ENCODE assay signal across 10 cellular contexts in genomic region chr17:81978901-81979298, GRCh38. TPM values are rescaled to one million over a fixed set of nuclear protein-coding genes. Genes with fewer than 3 reads are reported as not detected.
DNase-seq lines count a peak whose midpoint lies in the region; ATAC-seq and TF ChIP-seq lines count a peak whose summit lies in the region.
"Had no signal": no experiment of that assay in that cellular context is flagged by ENCODE, and none has a peak within 500 bp of the region (broad histone marks: within the 10 kb centered on the region; RNA-seq: fewer than 3 reads in every experiment).

No MANE protein-coding gene starts in this region.

- peak overlapping the region; percentile 67 for H3K4me3 Mint-ChIP-seq in T-helper 1 cell treated with Interleukin-12 subunit alpha and Interleukin-12 subunit beta and Interleukin-4 antibody, amounts not matched to agents 30 μg/mL and 1 μg/mL, for 36 hours

- DNase-seq in T-helper 1 cell, result no peak
- DNase-seq in RWPE1 (ENCODE audit: low spot score), result no peak
- no peak for DNase-seq in epithelial cell of proximal tubule (ENCODE audit: low read depth)
- no peak for DNase-seq in right cardiac atrium
- DNase-seq in NCI-H345 (lab: John Stamatoyannopoulos, UW), result no peak
- DNase-seq: activated CD4-positive, CD25-positive, alpha-beta regulatory T cell had no signal

- peaks cover 3% of the 10 kb centered on the region for H3K9me3 Mint-ChIP-seq in T-helper 1 cell treated with Interleukin-12 subunit alpha and Interleukin-12 subunit beta and Interleukin-4 antibody, amounts not matched to agents 30 μg/mL and 1 μg/mL, for 36 hours

- peak overlapping the region; percentile 69 for H3K27ac Mint-ChIP-seq in T-helper 1 cell treated with Interleukin-12 subunit alpha and Interleukin-12 subunit beta and Interleukin-4 antibody, amounts not matched to agents 30 μg/mL and 1 μg/mL, for 36 hours

- H3K9me3 ChIP-seq in skeletal muscle satellite cell (replicated peaks; ENCODE audit: low read length) (no peaks in the 10 kb centered on the region), right cardiac atrium (ENCODE audit: control insufficient read depth, low read length) (no peaks in the 10 kb centered on the region)

- H3K27me3 ChIP-seq in skeletal muscle satellite cell (ENCODE audit: control insufficient read depth, insufficient read depth, low read length), result no peaks in the 10 kb centered on the region
- no peaks in the 10 kb centered on the region for H3K27me3 ChIP-seq in right cardiac atrium (ENCODE audit: control insufficient read depth, insufficient read depth)

- H3K36me3 ChIP-seq in skeletal muscle satellite cell (ENCODE audit: insufficient read depth, low read length), result peaks cover 9% of the 10 kb centered on the region

- 89% methylated on average over 8 of the region's 8 CpGs for WGBS in right cardiac atrium

- H3K27me3 Mint-ChIP-seq in T-helper 1 cell treated with Interleukin-12 subunit alpha and Interleukin-12 subunit beta and Interleukin-4 antibody, amounts not matched to agents 30 μg/mL and 1 μg/mL, for 36 hours (ENCODE audit: low read depth), result peaks cover 3% of the 10 kb centered on the region

- H3K4me2 ChIP-seq in skeletal muscle satellite cell (ENCODE audit: low read length), result peak overlapping the region; percentile 94

- H3K4me1 Mint-ChIP-seq in T-helper 1 cell treated with Interleukin-12 subunit alpha and Interleukin-12 subunit beta and Interleukin-4 antibody, amounts not matched to agents 30 μg/mL and 1 μg/mL, for 36 hours (ENCODE audit: low read depth), result peaks cover 30% of the 10 kb centered on the region

- CTCF ChIA-PET in RWPE1 (lab: Yijun Ruan, JAX), result no interaction called here

- peaks cover 13% of the 10 kb centered on the region for H3K4me1 ChIP-seq in skeletal muscle satellite cell (ENCODE audit: control insufficient read depth, insufficient read depth, low read length)
- no peaks in the 10 kb centered on the region for H3K4me1 ChIP-seq in right cardiac atrium (ENCODE audit: control insufficient read depth, insufficient read depth, low read length)

- TF ChIP-seq CTCF in RWPE1 (conservative IDR thresholded peaks at IDR 0.05; ENCODE audit: low read depth) (no peak), epithelial cell of proximal tubule (conservative IDR thresholded peaks at IDR 0.05; ENCODE audit: low read depth, low read length) (no peak)

- peaks cover 6% of the 10 kb centered on the region for H3K36me3 Mint-ChIP-seq in T-helper 1 cell treated with Interleukin-12 subunit alpha and Interleukin-12 subunit beta and Interleukin-4 antibody, amounts not matched to agents 30 μg/mL and 1 μg/mL, for 36 hours (ENCODE audit: low read depth)

- POLR2A ChIA-PET in RWPE1 (lab: Yijun Ruan, JAX; ENCODE audit: low non-redundant PET), result interaction anchor here (0.5 kb wide), 1 partner anchor 18 kb away, joined by 3 read pairs; no protein-coding TSS in a partner anchor

- H3K9ac ChIP-seq in skeletal muscle satellite cell (ENCODE audit: low read depth, low read length), result no peak overlapping the region

- no peak for ATAC-seq in HG03196 (IDR thresholded peaks at IDR 0.05; ENCODE audit: unreplicated experiment)
- ATAC-seq in right cardiac atrium, result no peak

- peak overlapping the region; percentile 91 for H3K4me3 ChIP-seq in epithelial cell of proximal tubule (ENCODE audit: low read depth, low read length)
- peak overlapping the region; percentile 54 for H3K4me3 ChIP-seq in skeletal muscle satellite cell (ENCODE audit: low read length)
- no peak overlapping the region for H3K4me3 ChIP-seq in right cardiac atrium (ENCODE audit: low read length)

- intact Hi-C loops in right cardiac atrium (cut with DNase I), result no loop called here

- H3K27ac ChIP-seq in RWPE1 (peak overlapping the region; percentile 88), right cardiac atrium (ENCODE audit: low read length) (no peak overlapping the region)

RNA-seq across cellular contexts. Expression of gene ASPSCR1, which starts 1.5 kb away (rescaled TPM):
- total RNA-seq in epithelial cell of proximal tubule (20.1 and 22.7 TPM in 2 replicates), right cardiac atrium (10 to 100 TPM; 16.6 to 28.9 (median 21.6) TPM)
- total RNA-seq in skeletal muscle satellite cell (2012; rRNA removed), result 21.4 and 34.2 TPM in 2 replicates
- 20.1 TPM for polyA plus RNA-seq in right cardiac atrium

RNA-seq across cellular contexts. Expression of gene NOTUM, which starts 17.9 kb away (rescaled TPM):
- total RNA-seq in epithelial cell of proximal tubule (not detected in 2 replicates), right cardiac atrium (not detected)
- total RNA-seq in skeletal muscle satellite cell (2012; rRNA removed), result not detected in 2 replicates
- 0.05 TPM for polyA plus RNA-seq in right cardiac atrium

RNA-seq across cellular contexts. Expression of gene MYADML2, which starts 31.9 kb away (rescaled TPM):
- not detected in 2 replicates for total RNA-seq in epithelial cell of proximal tubule
- total RNA-seq in skeletal muscle satellite cell (2012; rRNA removed), result not detected in 2 replicates
- total RNA-seq in right cardiac atrium, result 1 to 10 TPM in 2 of 4 donors, under 1 TPM in 1, not detected in 1; 0.51 to 1.9 (median 1.4) TPM
- 1.2 TPM for polyA plus RNA-seq in right cardiac atrium
- total RNA-seq: A172 had no signal

RNA-seq across cellular contexts. Expression of gene PYCR1, which starts 41.8 kb away (rescaled TPM):
- total RNA-seq in epithelial cell of proximal tubule, result 54.3 and 109 TPM in 2 replicates
- 39.0 and 54.2 TPM in 2 replicates for total RNA-seq in skeletal muscle satellite cell (2012; rRNA removed)
- 1 to 10 TPM; 2.7 to 8.5 (median 6.7) TPM for total RNA-seq in right cardiac atrium
- polyA plus RNA-seq in right cardiac atrium, result 4.3 TPM

RNA-seq across cellular contexts. Expression of gene CENPX, which starts 43.8 kb away (rescaled TPM):
- total RNA-seq in epithelial cell of proximal tubule (158 and 228 TPM in 2 replicates), right cardiac atrium (10 to 100 TPM; 20.1 to 28.6 (median 26.0) TPM)
- 51.5 and 63.9 TPM in 2 replicates for total RNA-seq in skeletal muscle satellite cell (2012; rRNA removed)
- polyA plus RNA-seq in right cardiac atrium, result 31.2 TPM
